ENCODE assay signal across 1 cellular context in genomic region chr17:45824475-45824874, GRCh38.
TF ChIP-seq lines count a peak whose summit lies in the region.

No MANE protein-coding gene starts in this region.

TF ChIP-seq in HepG2, 621 proteins besides CTCF, POLR2A, EP300 and RAD21:
- no peak for TF ChIP-seq NFE2L2 (IDR thresholded peaks at IDR 0.05; ENCODE audit: low read length)
- no peak for TF ChIP-seq ZFP90 (CRISPR knock-in tag; IDR thresholded peaks at IDR 0.05; ENCODE audit: borderline replicate concordance)
- no peak for TF ChIP-seq HMG20B (CRISPR knock-in tag; conservative IDR thresholded peaks at IDR 0.05)
- TF ChIP-seq CBX5 (CRISPR knock-in tag; IDR thresholded peaks at IDR 0.05; ENCODE audit: borderline replicate concordance): no peak
- no peak for TF ChIP-seq CREB3 (CRISPR knock-in tag; IDR thresholded peaks at IDR 0.05)
- TF ChIP-seq NAIF1 (CRISPR knock-in tag; IDR thresholded peaks at IDR 0.05; ENCODE audit: borderline replicate concordance): no peak
